ENCODE assay signal across 25 cellular contexts in genomic region chr15:33754242-33754641, GRCh38.
"Had no signal": no experiment of that assay in that cellular context is flagged by ENCODE, and none has a peak within 500 bp of the region (broad histone marks: within the 10 kb centered on the region; RNA-seq: fewer than 3 reads in every experiment).

No MANE protein-coding gene starts in this region.

- H2AFZ ChIP-seq: neural progenitor cell had no signal

- H3K9ac ChIP-seq: neural progenitor cell had no signal

- H3K4me3 ChIP-seq: left ventricle myocardium inferior, lung, neural progenitor cell, ovary, right atrium auricular region, right lobe of liver, smooth muscle cell, tibial nerve, uterus had no signal

- H3K4me2 ChIP-seq: neural progenitor cell, smooth muscle cell had no signal

- FAIRE-seq: islet of Langerhans, kidney had no signal

- H3K36me3 ChIP-seq: left ventricle myocardium inferior, neural progenitor cell, ovary, right atrium auricular region, right lobe of liver, tibial nerve, uterus had no signal

- H3K27ac ChIP-seq: left ventricle myocardium inferior, neural progenitor cell, ovary, right atrium auricular region, right lobe of liver, tibial nerve, uterus had no signal

- H3K27me3 ChIP-seq: neural progenitor cell, ovary, right atrium auricular region, right lobe of liver, tibial nerve, uterus had no signal

- H3K4me1 ChIP-seq: left ventricle myocardium inferior, neural progenitor cell, right atrium auricular region, right lobe of liver, tibial nerve, uterus had no signal

- DNase-seq: hypothalamus; immature natural killer cell; kidney; left ventricle myocardium inferior; mesendoderm; naive B cell; natural killer cell; nephron progenitor cell; ovary; right lobe of liver; stimulated activated CD4-positive, alpha-beta T cell treated with anti-CD3 and anti-CD28 coated beads, Interleukin-1b, Interleukin-23, amount 100 ng/mL, for 48 hours; stimulated activated CD4-positive, alpha-beta T cell treated with anti-CD3 and anti-CD28 coated beads, Interleukin-2, amount 100 ng/mL, for 48 hours; stimulated activated CD4-positive, alpha-beta T cell treated with anti-CD3 and anti-CD28 coated beads, Interleukin-4, amount 100 ng/mL, for 4 hours; stimulated activated CD8-positive, alpha-beta memory T cell treated with anti-CD3 and anti-CD28 coated beads, Interleukin-4, amount 100 ng/mL, for 48 hours; stimulated activated naive CD4-positive, alpha-beta T cell treated with Interleukin-2 at 50 U/mL for 16 hours; stimulated activated naive CD8-positive, alpha-beta T cell treated with anti-CD3 and anti-CD28 coated beads, Interleukin-15, amount 100 ng/mL, for 72 hours; substantia nigra; uterus had no signal

- H3K9me3 ChIP-seq: ovary, right atrium auricular region, right lobe of liver, uterus had no signal

- ATAC-seq: natural killer cell; right lobe of liver; stimulated activated memory B cell treated with anti-CD40 and anti-IgM and Interleukin-4, amounts not matched to agents 10 μg/mL and 1 μg/mL and 100 μg/mL, for 72 hours; stimulated activated naive CD8-positive, alpha-beta T cell treated with anti-CD3 and anti-CD28 coated beads, Interleukin-15, amount 100 ng/mL, for 72 hours had no signal
